25 cellular contexts compared by ENCODE assay signal in genomic region chr6:51550243-51550642, GRCh38.
"Had no signal": no experiment of that assay in that cellular context is flagged by ENCODE, and none has a peak within 500 bp of the region (broad histone marks: within the 10 kb centered on the region; RNA-seq: fewer than 3 reads in every experiment).

No MANE protein-coding gene starts in this region.

- H3K27ac ChIP-seq: colonic mucosa, esophagus muscularis mucosa, foreskin keratinocyte, gastroesophageal sphincter, heart right ventricle, prostate gland, right atrium auricular region, testis, tibial artery had no signal

- H3K36me3 Mint-ChIP-seq: immature natural killer cell; memory B cell; natural killer cell; stimulated activated memory B cell treated with anti-CD40 and anti-IgM and Interleukin-4, amounts not matched to agents 10 μg/mL and 1 μg/mL and 100 μg/mL, for 72 hours; type B pancreatic cell had no signal

- H3K4me3 Mint-ChIP-seq: dendritic cell treated with granulocyte-macrophage colony-stimulating factor and Interleukin-4, amounts not matched to agents 40 ng/mL and 50 ng/mL, for 4 days; immature natural killer cell; memory B cell; natural killer cell; stimulated activated memory B cell treated with anti-CD40 and anti-IgM and Interleukin-4, amounts not matched to agents 10 μg/mL and 1 μg/mL and 100 μg/mL, for 72 hours; type B pancreatic cell had no signal

- H3K36me3 ChIP-seq: colonic mucosa, esophagus muscularis mucosa, gastroesophageal sphincter, heart right ventricle, prostate gland, right atrium auricular region, tibial artery had no signal

- H3K27ac Mint-ChIP-seq: dendritic cell treated with granulocyte-macrophage colony-stimulating factor and Interleukin-4, amounts not matched to agents 40 ng/mL and 50 ng/mL, for 4 days; immature natural killer cell; memory B cell; natural killer cell; stimulated activated memory B cell treated with anti-CD40 and anti-IgM and Interleukin-4, amounts not matched to agents 10 μg/mL and 1 μg/mL and 100 μg/mL, for 72 hours; type B pancreatic cell had no signal

- H3K9me3 ChIP-seq: colonic mucosa, esophagus muscularis mucosa, gastroesophageal sphincter, heart right ventricle, prostate gland, right atrium auricular region, testis, tibial artery had no signal

- H3K4me1 ChIP-seq: colonic mucosa, esophagus muscularis mucosa, foreskin keratinocyte, gastroesophageal sphincter, heart right ventricle, prostate gland, right atrium auricular region, testis, tibial artery had no signal

- H3K4me1 Mint-ChIP-seq: immature natural killer cell; natural killer cell; stimulated activated memory B cell treated with anti-CD40 and anti-IgM and Interleukin-4, amounts not matched to agents 10 μg/mL and 1 μg/mL and 100 μg/mL, for 72 hours had no signal

- H3K9me3 Mint-ChIP-seq: dendritic cell treated with granulocyte-macrophage colony-stimulating factor and Interleukin-4, amounts not matched to agents 40 ng/mL and 50 ng/mL, for 4 days; memory B cell; stimulated activated memory B cell treated with anti-CD40 and anti-IgM and Interleukin-4, amounts not matched to agents 10 μg/mL and 1 μg/mL and 100 μg/mL, for 72 hours; type B pancreatic cell had no signal

- H3K27me3 Mint-ChIP-seq: dendritic cell treated with granulocyte-macrophage colony-stimulating factor and Interleukin-4, amounts not matched to agents 40 ng/mL and 50 ng/mL, for 4 days; stimulated activated memory B cell treated with anti-CD40 and anti-IgM and Interleukin-4, amounts not matched to agents 10 μg/mL and 1 μg/mL and 100 μg/mL, for 72 hours had no signal

- DNase-seq: colonic mucosa; effector memory CD4-positive, alpha-beta T cell; foreskin keratinocyte; heart right ventricle; hippocampal formation; immature natural killer cell; islet precursor cell; natural killer cell; nucleus accumbens; stimulated activated CD4-positive, alpha-beta T cell treated with anti-CD3 and anti-CD28 coated beads, Interleukin-2, amount 100 ng/mL, for 24 hours; stimulated activated CD4-positive, alpha-beta T cell treated with anti-CD3 and anti-CD28 coated beads, Interleukin-4, amount 100 ng/mL, for 24 hours; stimulated activated naive CD8-positive, alpha-beta T cell treated with anti-CD3 and anti-CD28 coated beads, Interleukin-15, Interleukin-2, amounts not matched to agents 100 U/mL and 50 U/mL, for 24 hours; substantia nigra; testis; tibial artery had no signal

- H3K4me3 ChIP-seq: colonic mucosa, esophagus muscularis mucosa, gastroesophageal sphincter, heart right ventricle, lung, prostate gland, right atrium auricular region, testis, tibial artery had no signal

- H3K27me3 ChIP-seq: colonic mucosa, esophagus muscularis mucosa, foreskin keratinocyte, right atrium auricular region, testis, tibial artery had no signal

- FAIRE-seq: endothelial cell of umbilical vein had no signal
